11 cellular contexts compared by ENCODE assay signal in the genomic region with DNA sequence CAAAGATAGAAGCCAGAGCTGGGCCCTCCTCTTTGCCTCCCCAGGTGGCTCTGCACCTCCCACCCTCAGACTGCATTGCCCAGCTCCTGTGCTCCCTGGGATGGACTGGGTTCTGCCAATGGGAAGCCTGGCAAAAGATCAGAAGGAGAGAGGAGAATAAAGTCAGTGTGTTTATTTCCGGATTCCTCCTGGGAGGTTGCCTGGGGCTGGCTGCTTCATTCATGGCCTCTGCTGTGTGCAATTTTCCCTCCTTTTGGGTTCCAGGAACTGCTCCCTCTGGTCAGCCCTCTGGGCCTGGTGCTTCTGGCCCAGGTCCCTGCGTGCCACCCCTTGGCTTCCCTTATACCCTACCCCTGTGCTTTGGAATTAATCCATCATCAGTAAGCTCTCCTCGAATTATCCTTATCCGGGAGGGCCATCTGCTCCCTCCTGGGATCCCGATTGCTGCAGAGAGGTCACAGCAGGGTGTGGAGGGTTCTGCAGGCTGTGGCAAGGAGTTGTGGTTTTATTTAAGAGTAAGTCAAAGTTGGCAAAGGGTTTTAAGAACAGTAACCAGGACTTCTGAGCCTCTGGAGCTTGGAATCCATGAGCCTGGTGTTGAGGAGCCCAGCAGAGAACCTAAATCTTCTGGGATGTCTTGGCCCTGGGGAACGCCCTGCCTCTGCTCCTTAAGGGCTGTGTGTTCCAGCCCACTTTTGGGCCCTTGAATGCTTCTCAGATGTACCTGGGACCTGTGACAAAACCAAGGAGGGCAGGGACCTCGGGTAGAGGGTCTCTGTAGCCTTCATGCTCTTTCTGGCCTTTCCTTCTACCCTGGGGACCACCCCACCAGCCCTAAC. TPM values are rescaled to one million over a fixed set of nuclear protein-coding genes. Genes with fewer than 3 reads are reported as not detected.
DNase-seq lines count a peak whose midpoint lies in the region; ATAC-seq and TF ChIP-seq lines count a peak whose summit lies in the region.
"Had no signal": no experiment of that assay in that cellular context is flagged by ENCODE, and none has a peak within 500 bp of the region (broad histone marks: within the 10 kb centered on the region; RNA-seq: fewer than 3 reads in every experiment).

No MANE protein-coding gene starts in this region.

- H3K9me3 Mint-ChIP-seq in HFFc6 (no peaks in the 10 kb centered on the region), WTC11 (no peaks in the 10 kb centered on the region)
- H3K9me3 Mint-ChIP-seq: activated naive CD4-positive, alpha-beta T cell treated with anti-CD3 and anti-CD28 coated beads, Interleukin-2, amount 10 ng/mL, durations not matched to agents 7 days and 5 days had no signal

- no peaks in the 10 kb centered on the region for H3K79me2 ChIP-seq in MM.1S (ENCODE audit: low read length)

- H2AFZ ChIP-seq in MM.1S (ENCODE audit: low read length): no peak overlapping the region

- H3K27ac ChIP-seq in MM.1S (ENCODE audit: low read length): no peak overlapping the region
- no peak overlapping the region for H3K27ac ChIP-seq in lower lobe of right lung

- peak overlapping the region; percentile 85 for H3K27ac Mint-ChIP-seq in HFFc6
- no peak overlapping the region for H3K27ac Mint-ChIP-seq in WTC11
- H3K27ac Mint-ChIP-seq: activated naive CD4-positive, alpha-beta T cell treated with anti-CD3 and anti-CD28 coated beads, Interleukin-2, amount 10 ng/mL, durations not matched to agents 7 days and 5 days had no signal

- peak; percentile 35 for DNase-seq in HFFc6
- DNase-seq in WTC11 (ENCODE audit: low spot score): no peak
- DNase-seq in Right ventricle myocardium inferior (ENCODE audit: missing footprints): no peak
- peak; percentile 60 for DNase-seq in stromal cell of bone marrow (ENCODE audit: low read depth)
- DNase-seq in NCI-H2107 treated with DMSO at 0.1 percent for 48 hours (lab: John Stamatoyannopoulos, UW; ENCODE audit: unreplicated experiment): no peak
- no peak for DNase-seq in MM.1S
- DNase-seq in lower lobe of right lung: no peak
- DNase-seq: activated naive CD4-positive, alpha-beta T cell treated with anti-CD3 and anti-CD28 coated beads, Interleukin-2, amount 10 ng/mL, durations not matched to agents 7 days and 5 days; transverse colon had no signal

- no peaks in the 10 kb centered on the region for H3K36me3 Mint-ChIP-seq in HFFc6 (ENCODE audit: low read depth)
- no peaks in the 10 kb centered on the region for H3K36me3 Mint-ChIP-seq in WTC11
- H3K36me3 Mint-ChIP-seq: activated naive CD4-positive, alpha-beta T cell treated with anti-CD3 and anti-CD28 coated beads, Interleukin-2, amount 10 ng/mL, durations not matched to agents 7 days and 5 days had no signal

- no peaks in the 10 kb centered on the region for H3K27me3 Mint-ChIP-seq in HFFc6 (ENCODE audit: insufficient read depth)
- peaks cover 58% of the 10 kb centered on the region for H3K27me3 Mint-ChIP-seq in WTC11 (ENCODE audit: low read depth)
- H3K27me3 Mint-ChIP-seq: activated naive CD4-positive, alpha-beta T cell treated with anti-CD3 and anti-CD28 coated beads, Interleukin-2, amount 10 ng/mL, durations not matched to agents 7 days and 5 days had no signal

- no peak overlapping the region for H3K4me3 ChIP-seq in MM.1S (ENCODE audit: low read length)
- H3K4me3 ChIP-seq in lower lobe of right lung: no peak overlapping the region
- H3K4me3 ChIP-seq: K562, transverse colon had no signal

- H3K9me3 ChIP-seq in MM.1S (replicated peaks; ENCODE audit: insufficient read depth, low read length) (no peaks in the 10 kb centered on the region), lower lobe of right lung (no peaks in the 10 kb centered on the region)
- H3K9me3 ChIP-seq: transverse colon had no signal

- TF ChIP-seq CTCF in HFFc6 (IDR thresholded peaks at IDR 0.05) (no peak), WTC11 (IDR thresholded peaks at IDR 0.05) (no peak), MM.1S (IDR thresholded peaks at IDR 0.05; ENCODE audit: low read length) (no peak), lower lobe of right lung (IDR thresholded peaks at IDR 0.05) (no peak)

- H3K27me3 ChIP-seq in MM.1S (replicated peaks; ENCODE audit: insufficient read depth, low read length): no peaks in the 10 kb centered on the region
- H3K27me3 ChIP-seq in lower lobe of right lung (ENCODE audit: low read depth): no peaks in the 10 kb centered on the region
- H3K27me3 ChIP-seq: transverse colon had no signal

- H3K36me3 ChIP-seq in MM.1S (replicated peaks; ENCODE audit: insufficient read depth, low read length) (no peaks in the 10 kb centered on the region), lower lobe of right lung (no peaks in the 10 kb centered on the region)
- H3K36me3 ChIP-seq: transverse colon had no signal

- H3K9ac ChIP-seq in MM.1S (ENCODE audit: low read length): no peak overlapping the region

- H3K9me2 ChIP-seq in MM.1S (replicated peaks; ENCODE audit: insufficient read depth, low read length): no peaks in the 10 kb centered on the region

- H3K4me3 Mint-ChIP-seq in HFFc6 (peak overlapping the region; percentile 70), WTC11 (no peak overlapping the region)
- H3K4me3 Mint-ChIP-seq: activated naive CD4-positive, alpha-beta T cell treated with anti-CD3 and anti-CD28 coated beads, Interleukin-2, amount 10 ng/mL, durations not matched to agents 7 days and 5 days had no signal

- no peaks in the 10 kb centered on the region for H3K4me1 ChIP-seq in MM.1S (ENCODE audit: low read length)
- H3K4me1 ChIP-seq in lower lobe of right lung: peaks cover 9% of the 10 kb centered on the region

- peak; percentile 38 for ATAC-seq in WTC11
- peak; percentile 61 for ATAC-seq in Right ventricle myocardium inferior
- ATAC-seq in GM18502 (IDR thresholded peaks at IDR 0.05; ENCODE audit: poor library complexity, unreplicated experiment): no peak
- no peak for ATAC-seq in lower lobe of right lung
- ATAC-seq: K562 had no signal

- intact Hi-C loops in Right ventricle myocardium inferior (cut with DNase I) (no loop called here), lower lobe of right lung (cut with DNase I) (no loop called here)

- no peaks in the 10 kb centered on the region for H4K20me1 ChIP-seq in MM.1S (ENCODE audit: insufficient read depth, low read length)

- CTCF ChIA-PET in WTC11 (lab: Charles Lee): interaction anchor here (1.2 to 2.5 kb wide), 4 partner anchors 8 to 231 kb away, joined by 3 to 16 read pairs (median 4); partner anchors contain the start of gene MMP2

- no peaks in the 10 kb centered on the region for H3F3A ChIP-seq in MM.1S (ENCODE audit: insufficient read depth, low read length)

- H3K4me2 ChIP-seq in MM.1S (ENCODE audit: low read depth, low read length): no peak overlapping the region

- POLR2A ChIA-PET in WTC11 (lab: Charles Lee): no interaction called here

- peaks cover 70% of the 10 kb centered on the region for H3K4me1 Mint-ChIP-seq in HFFc6 (ENCODE audit: low read depth)
- H3K4me1 Mint-ChIP-seq in WTC11: peaks cover 23% of the 10 kb centered on the region
- H3K4me1 Mint-ChIP-seq: activated naive CD4-positive, alpha-beta T cell treated with anti-CD3 and anti-CD28 coated beads, Interleukin-2, amount 10 ng/mL, durations not matched to agents 7 days and 5 days had no signal

TF ChIP-seq in WTC11, 78 proteins besides CTCF, POLR2A, EP300 and RAD21:
- TF ChIP-seq TCF7 (CRISPR knock-in tag; IDR thresholded peaks at IDR 0.05; ENCODE audit: low read depth) (no peak), FOXP1 (CRISPR knock-in tag; IDR thresholded peaks at IDR 0.05; ENCODE audit: borderline replicate concordance) (no peak), ELF4 (CRISPR knock-in tag; IDR thresholded peaks at IDR 0.05; ENCODE audit: low read depth) (no peak), ATF3 (CRISPR knock-in tag; conservative IDR thresholded peaks at IDR 0.05) (no peak), PRRX2 (CRISPR knock-in tag; IDR thresholded peaks at IDR 0.05) (no peak), ZNF232 (CRISPR knock-in tag; IDR thresholded peaks at IDR 0.05) (no peak), SMAD3 (CRISPR knock-in tag; IDR thresholded peaks at IDR 0.05; ENCODE audit: borderline replicate concordance) (no peak), NR1H2 (CRISPR knock-in tag; IDR thresholded peaks at IDR 0.05) (no peak)
- TF ChIP-seq, protein P1, sequence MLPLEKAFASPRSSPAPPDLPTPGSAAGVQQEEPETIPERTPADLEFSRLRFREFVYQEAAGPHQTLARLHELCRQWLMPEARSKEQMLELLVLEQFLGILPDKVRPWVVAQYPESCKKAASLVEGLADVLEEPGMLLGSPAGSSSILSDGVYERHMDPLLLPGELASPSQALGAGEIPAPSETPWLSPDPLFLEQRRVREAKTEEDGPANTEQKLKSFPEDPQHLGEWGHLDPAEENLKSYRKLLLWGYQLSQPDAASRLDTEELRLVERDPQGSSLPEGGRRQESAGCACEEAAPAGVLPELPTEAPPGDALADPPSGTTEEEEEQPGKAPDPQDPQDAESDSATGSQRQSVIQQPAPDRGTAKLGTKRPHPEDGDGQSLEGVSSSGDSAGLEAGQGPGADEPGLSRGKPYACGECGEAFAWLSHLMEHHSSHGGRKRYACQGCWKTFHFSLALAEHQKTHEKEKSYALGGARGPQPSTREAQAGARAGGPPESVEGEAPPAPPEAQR (CRISPR knock-in tag; IDR thresholded peaks at IDR 0.05): no peak
TF ChIP-seq in WTC11: peak in this region for 0.

RNA-seq across cellular contexts. Expression of gene MMP2, which starts 8.2 kb away (rescaled TPM):
- 100 to 1,000 TPM; 446 to 563 (median 511) TPM for total RNA-seq in HFFc6 (2021; fragmentation: NEBNext Ultra II Directional; extraction: Animal tissue kit (Norgen Biotek cat#: 25700))
- total RNA-seq in WTC11 (2021) (51.5 to 61.3 TPM (median 55.8 TPM) in 3 replicates), Right ventricle myocardium inferior (135 TPM), lower lobe of right lung (178 TPM)

RNA-seq across cellular contexts. Expression of gene LPCAT2, which starts 38.1 kb away (rescaled TPM):
- 10 to 100 TPM; 22.3 to 36.1 (median 27.5) TPM for total RNA-seq in HFFc6 (2021; fragmentation: NEBNext Ultra II Directional; extraction: Animal tissue kit (Norgen Biotek cat#: 25700))
- total RNA-seq in WTC11 (2021) (5.8 to 7.1 TPM (median 7.0 TPM) in 3 replicates), Right ventricle myocardium inferior (8.6 TPM), lower lobe of right lung (35.8 TPM)

Comparison
In these comparisons a context has a peak if more than half of its experiments do, and no peak if none do; other contexts are left out.
1. DNase-seq: peak in HFFc6 (single experiment) and stromal cell of bone marrow (single experiment); none in WTC11 (single experiment), Right ventricle myocardium inferior (single experiment), NCI-H2107 treated with DMSO at 0.1 percent for 48 hours (single experiment), MM.1S (single experiment) and lower lobe of right lung (single experiment).
2. ATAC-seq: peak in WTC11 (single experiment) and Right ventricle myocardium inferior (single experiment); none in GM18502 (single experiment) and lower lobe of right lung (0 of 2).